In the genomic region with DNA sequence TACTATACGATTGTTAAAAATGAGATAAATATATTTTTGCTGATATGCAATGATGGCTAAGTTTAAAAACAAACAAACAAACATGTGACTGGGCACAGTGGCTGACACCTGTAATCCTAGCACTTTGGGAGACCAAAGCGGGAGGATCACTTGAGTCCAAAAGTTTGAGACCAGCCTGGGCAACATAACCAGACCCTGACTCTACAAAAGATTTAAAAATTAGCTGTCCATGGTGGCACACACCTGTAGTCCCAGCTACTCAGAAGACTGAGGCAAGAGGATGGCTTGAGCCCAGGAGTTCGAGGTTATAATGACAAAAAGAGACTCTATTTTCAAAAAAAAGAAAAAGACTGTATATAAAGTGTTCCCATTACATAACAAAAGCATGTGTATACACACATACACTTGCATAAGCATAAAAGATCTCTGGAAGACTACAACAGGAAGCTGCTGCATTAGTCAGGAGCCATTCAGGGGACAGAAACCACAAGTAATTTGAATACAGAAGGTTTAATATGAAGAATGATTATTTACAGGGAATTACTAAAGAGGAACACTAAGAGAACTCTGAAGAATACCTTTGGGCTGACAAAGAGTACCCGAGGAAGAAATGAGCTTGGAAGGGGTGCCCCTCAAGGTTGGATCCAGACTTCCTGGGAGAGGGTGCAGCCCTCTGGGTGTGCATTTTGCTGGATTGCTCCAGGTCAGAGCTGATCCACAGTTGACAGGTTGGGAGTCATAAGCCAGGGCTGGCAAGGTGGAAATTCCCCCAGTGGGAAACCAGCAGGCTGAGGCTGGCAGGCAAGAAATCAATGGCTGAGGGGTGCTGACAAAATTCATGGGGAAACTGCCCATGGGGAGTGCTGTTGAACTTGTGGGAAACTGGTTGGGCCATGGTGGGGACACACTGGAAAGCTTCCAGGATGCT, we compare ENCODE assay signal across 11 cellular contexts. TPM values are rescaled to one million over a fixed set of nuclear protein-coding genes. Genes with fewer than 3 reads are reported as not detected.
DNase-seq lines count a peak whose midpoint lies in the region; ATAC-seq lines count a peak whose summit lies in the region.
"Had no signal": no experiment of that assay in that cellular context is flagged by ENCODE, and none has a peak within 500 bp of the region (broad histone marks: within the 10 kb centered on the region; RNA-seq: fewer than 3 reads in every experiment).

No MANE protein-coding gene starts in this region.

- ATAC-seq in esophagus mucosa (peak; percentile 74), HG03175 (IDR thresholded peaks at IDR 0.05; ENCODE audit: unreplicated experiment) (no peak)
- ATAC-seq: activated T-cell treated with anti-CD3 and anti-CD28 coated beads, Interleukin-2, amount 50 U/mL, for 72 hours had no signal

- DNase-seq in SIG-M5 treated with dmso at 0.1 percent for 504 hours (lab: John Stamatoyannopoulos, UW; ENCODE audit: unreplicated experiment) (peak; percentile 13), SIG-M5 (lab: John Stamatoyannopoulos, UW) (no peak), NOMO-1 treated with dmso at 0.1 percent for 144 hours (lab: John Stamatoyannopoulos, UW; ENCODE audit: unreplicated experiment) (peak; percentile 40), stromal cell of bone marrow (ENCODE audit: low read depth) (peak; percentile 77), T-helper 2 cell (no peak), iPS-NIHi11 (ENCODE audit: low spot score) (no peak)
- DNase-seq: activated T-cell treated with anti-CD3 and anti-CD28 coated beads, Interleukin-2, amount 50 U/mL, for 72 hours had no signal

RNA-seq across cellular contexts. Expression of gene TM4SF18, which starts 9.2 kb away (rescaled TPM):
- 0.76 TPM for total RNA-seq in esophagus mucosa
- total RNA-seq: activated T-cell treated with anti-CD3 and anti-CD28 coated beads, Interleukin-2, amount 50 U/mL, for 72 hours; B cell; T-helper 1 cell treated with Interleukin-12 subunit alpha and Interleukin-12 subunit beta and Interleukin-4 antibody, amounts not matched to agents 30 ng/mL and 1 ng/mL, for 36 hours had no signal

RNA-seq across cellular contexts. Expression of gene TM4SF1, which starts 34.8 kb away (rescaled TPM):
- 125 TPM for total RNA-seq in esophagus mucosa
- total RNA-seq: B cell had no signal

Comparison
In these comparisons a context has a peak if more than half of its experiments do, and no peak if none do; other contexts are left out.
1. DNase-seq: peak in SIG-M5 treated with dmso at 0.1 percent for 504 hours (single experiment), NOMO-1 treated with dmso at 0.1 percent for 144 hours (single experiment) and stromal cell of bone marrow (single experiment); none in SIG-M5 (single experiment), T-helper 2 cell (0 of 5) and iPS-NIHi11 (single experiment).